ENCODE assay signal across 9 cellular contexts in the genomic region with DNA sequence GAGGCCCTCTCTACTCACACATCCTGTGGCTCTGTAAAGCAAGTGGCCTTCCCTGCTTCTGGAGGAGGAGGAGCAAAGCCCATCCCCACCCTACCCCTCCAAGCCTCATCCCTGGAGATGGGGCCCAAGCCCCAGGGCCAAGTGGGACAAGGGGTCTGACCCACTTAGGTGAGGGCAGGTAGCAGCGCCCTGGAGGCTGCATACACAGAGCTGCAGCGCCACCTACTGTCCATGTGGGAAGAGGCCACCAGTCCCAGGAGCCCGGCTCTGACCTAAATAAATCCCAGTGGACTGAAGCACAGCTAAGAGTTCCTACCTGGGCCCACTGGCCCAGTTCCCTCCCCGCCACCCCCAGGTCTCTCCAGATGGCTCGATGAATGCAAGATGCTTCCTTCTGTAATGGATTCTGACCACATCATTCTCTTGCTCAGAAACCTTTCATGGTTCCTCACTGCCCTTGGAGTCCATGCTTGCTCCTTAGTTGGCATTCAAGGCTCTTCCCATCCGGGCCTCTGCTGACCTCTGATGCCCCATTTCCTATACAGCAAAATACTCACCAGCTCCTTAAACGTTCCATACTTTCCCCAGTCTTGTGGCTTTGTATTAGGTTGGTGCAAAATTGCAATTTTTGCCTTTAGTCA.
DNase-seq lines count a peak whose midpoint lies in the region; ATAC-seq, FAIRE-seq and TF ChIP-seq lines count a peak whose summit lies in the region.
"Had no signal": no experiment of that assay in that cellular context is flagged by ENCODE, and none has a peak within 500 bp of the region (broad histone marks: within the 10 kb centered on the region; RNA-seq: fewer than 3 reads in every experiment).

No MANE protein-coding gene starts in this region.

- H3K27ac Mint-ChIP-seq in activated B cell treated with CpG ODN at 0.5 μM for 24 hours, result no peak overlapping the region
- H3K27ac Mint-ChIP-seq: activated naive CD4-positive, alpha-beta T cell treated with anti-CD3 and anti-CD28 coated beads, Interleukin-2, amount 50 U/mL, for 24 hours had no signal

- FAIRE-seq in bronchial epithelial cell (lab: Jason Lieb, UNC) (no peak), kidney (lab: Jason Lieb, UNC) (no peak)

- peaks cover 0 to 2% of the 10 kb centered on the region in 2 donors for H3K9me3 ChIP-seq in kidney (ENCODE audit: control insufficient read depth in 1 of 2, low read length in 2 of 2)

- ATAC-seq in HG02759 (IDR thresholded peaks at IDR 0.05; ENCODE audit: unreplicated experiment), result peak; percentile 74
- ATAC-seq in activated B cell treated with CpG ODN at 0.5 μM for 24 hours (ENCODE audit: low read depth), result peak; percentile 97
- ATAC-seq in HG03520 (IDR thresholded peaks at IDR 0.05; ENCODE audit: unreplicated experiment), result no peak

- DNase-seq in DMS79 (lab: John Stamatoyannopoulos, UW) (peak; percentile 36), NCI-H345 (lab: John Stamatoyannopoulos, UW) (peak; percentile 82), activated B cell treated with CpG ODN at 0.5 μM for 24 hours (peak; percentile 73), bronchial epithelial cell (ENCODE audit: low read depth) (peak; percentile 56), kidney (peak; percentile 90)
- DNase-seq in stimulated activated CD4-positive, alpha-beta T cell treated with anti-CD3 and anti-CD28 coated beads, Interleukin-1b, Interleukin-23, amount 100 ng/mL, for 48 hours, result peak; percentile 78

- peaks cover 2% of the 10 kb centered on the region for H3K4me1 Mint-ChIP-seq in activated B cell treated with CpG ODN at 0.5 μM for 24 hours

- no peak overlapping the region for H3K27ac ChIP-seq in kidney (ENCODE audit: low read depth in 2 of 2, low read length in 2 of 2)

- H3K9ac ChIP-seq in kidney (ENCODE audit: low read length in 2 of 2), result no peak overlapping the region

- peaks cover 40% of the 10 kb centered on the region for H3K27me3 Mint-ChIP-seq in activated B cell treated with CpG ODN at 0.5 μM for 24 hours

- H3K4me3 ChIP-seq in bronchial epithelial cell (ENCODE audit: low read depth, low read length) (no peak overlapping the region), kidney (ENCODE audit: low read length in 2 of 2) (no peak overlapping the region)

- H3K4me1 ChIP-seq in kidney (ENCODE audit: control insufficient read depth in 1 of 2, insufficient read depth in 1 of 2, low read depth in 1 of 2, low read length in 2 of 2), result no peaks in the 10 kb centered on the region

- H3K36me3 ChIP-seq in bronchial epithelial cell (ENCODE audit: control insufficient read depth, insufficient read depth, low read length) (no peaks in the 10 kb centered on the region), kidney (ENCODE audit: control insufficient read depth in 1 of 2, insufficient read depth in 2 of 2, low read length in 2 of 2) (no peaks in the 10 kb centered on the region)

- H3K27me3 ChIP-seq in bronchial epithelial cell (ENCODE audit: control insufficient read depth, insufficient read depth, low read length), result peaks cover 9% of the 10 kb centered on the region

- intact Hi-C loops in activated B cell treated with CpG ODN at 0.5 μM for 24 hours (cut with micrococcal nuclease), result loop anchor here (1.0 to 10.0 kb wide), 9 partner anchors 112 to 934 kb away; no protein-coding TSS in a partner anchor
- intact Hi-C loops in kidney (cut with DNase I), result loop anchor here (10.0 kb wide), 1 partner anchor 114 kb away; a partner anchor contains a TSS

- no peaks in the 10 kb centered on the region for H3K9me3 Mint-ChIP-seq in activated B cell treated with CpG ODN at 0.5 μM for 24 hours
- H3K9me3 Mint-ChIP-seq: activated naive CD4-positive, alpha-beta T cell treated with anti-CD3 and anti-CD28 coated beads, Interleukin-2, amount 50 U/mL, for 24 hours had no signal

- no peak overlapping the region for H3K4me3 Mint-ChIP-seq in activated B cell treated with CpG ODN at 0.5 μM for 24 hours
- H3K4me3 Mint-ChIP-seq: activated naive CD4-positive, alpha-beta T cell treated with anti-CD3 and anti-CD28 coated beads, Interleukin-2, amount 50 U/mL, for 24 hours had no signal

- POLR2A ChIA-PET in activated B cell treated with CpG ODN at 0.5 μM for 24 hours (lab: Charles Lee), result interaction anchor here (1.1 kb wide), 1 partner anchor 112 kb away, joined by 5 read pairs; no protein-coding TSS in a partner anchor

- no peaks in the 10 kb centered on the region for H3K36me3 Mint-ChIP-seq in activated B cell treated with CpG ODN at 0.5 μM for 24 hours (ENCODE audit: low read depth)
- H3K36me3 Mint-ChIP-seq: activated naive CD4-positive, alpha-beta T cell treated with anti-CD3 and anti-CD28 coated beads, Interleukin-2, amount 50 U/mL, for 24 hours had no signal

- TF ChIP-seq CTCF in activated B cell treated with CpG ODN at 0.5 μM for 24 hours (IDR thresholded peaks at IDR 0.05) (no peak), bronchial epithelial cell (IDR thresholded peaks at IDR 0.05; ENCODE audit: insufficient read depth, low read length, severe bottlenecking) (peak; percentile 98), kidney (IDR thresholded peaks at IDR 0.05; ENCODE audit: borderline replicate concordance, extremely low read depth, insufficient read depth) (peak; percentile 93)

- CTCF ChIA-PET in activated B cell treated with CpG ODN at 0.5 μM for 24 hours (lab: Charles Lee), result interaction anchor here (0.6 to 6.6 kb wide), 13 partner anchors 10 to 596 kb away, joined by 3 to 103 read pairs (median 3); a partner anchor contains a TSS

Comparison
In these comparisons a context has a peak if more than half of its experiments do, and no peak if none do; other contexts are left out.
1. DNase-seq: peak in every context shown above with its lines; median percentile 90 in kidney; 82 in NCI-H345; 78 in stimulated activated CD4-positive, alpha-beta T cell treated with anti-CD3 and anti-CD28 coated beads, Interleukin-1b, Interleukin-23, amount 100 ng/mL, for 48 hours; 73 in activated B cell treated with CpG ODN at 0.5 μM for 24 hours; 56 in bronchial epithelial cell; 36 in DMS79.